ENCODE assay signal across 13 cellular contexts in the genomic region with DNA sequence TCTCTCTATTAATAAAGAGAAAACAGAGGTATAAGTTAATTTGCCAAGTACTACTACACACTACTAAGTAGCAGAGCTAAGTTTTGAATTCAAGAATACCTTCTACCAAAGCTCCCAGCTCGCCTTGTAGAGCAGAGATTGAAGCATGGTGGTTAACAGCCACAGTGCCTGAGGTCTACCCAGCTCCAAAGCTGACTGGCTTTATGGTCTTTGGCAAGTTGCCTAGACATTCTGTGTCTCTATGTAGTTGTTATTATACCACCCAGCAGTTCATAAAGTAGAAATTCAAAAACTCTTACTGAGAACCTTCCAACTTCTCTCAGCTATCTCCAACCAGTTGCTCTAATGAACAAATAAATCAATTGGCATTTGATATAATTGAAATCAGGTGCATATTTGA.
DNase-seq lines count a peak whose midpoint lies in the region; ATAC-seq, FAIRE-seq and TF ChIP-seq lines count a peak whose summit lies in the region.
"Had no signal": no experiment of that assay in that cellular context is flagged by ENCODE, and none has a peak within 500 bp of the region (broad histone marks: within the 10 kb centered on the region; RNA-seq: fewer than 3 reads in every experiment).

No MANE protein-coding gene starts in this region.

- CTCF ChIA-PET in activated CD4-positive, alpha-beta T cell treated with anti-CD3 and anti-CD28 coated beads, Interleukin-2, amount 10 ng/mL, durations not matched to agents 7 days and 5 days (lab: Charles Lee), result interaction anchor here (1.0 kb wide), 1 partner anchor 11 kb away, joined by 3 read pairs; no protein-coding TSS in a partner anchor

- H3K9me3 Mint-ChIP-seq in activated CD4-positive, alpha-beta T cell treated with anti-CD3 and anti-CD28 coated beads, Interleukin-2, amount 10 ng/mL, durations not matched to agents 7 days and 5 days, result no peaks in the 10 kb centered on the region
- H3K9me3 Mint-ChIP-seq in activated T-cell treated with anti-CD3 and anti-CD28 coated beads, Interleukin-2, amount 50 U/mL, for 4 hours, result no peaks in the 10 kb centered on the region
- H3K9me3 Mint-ChIP-seq: activated CD4-positive, alpha-beta T cell treated with anti-CD3 and anti-CD28 coated beads, Interleukin-2, amount 10 ng/mL, durations not matched to agents 24 days and 14 days; activated T-cell treated with anti-CD3 and anti-CD28 coated beads, Interleukin-2, amount 50 U/mL, for 72 hours had no signal

- POLR2A ChIA-PET in activated CD4-positive, alpha-beta T cell treated with anti-CD3 and anti-CD28 coated beads, Interleukin-2, amount 10 ng/mL, durations not matched to agents 7 days and 5 days (lab: Charles Lee), result no interaction called here

- intact Hi-C loops in left colon (cut with DNase I, micrococcal nuclease), result no loop called here

- in situ Hi-C loops in GM13977 (cut with MboI; ENCODE audit: low pct_unique_long_range_greater_than_20kb, low sequenced_read_pairs, unreplicated experiment), result no loop called here

- no peak overlapping the region for H3K27ac Mint-ChIP-seq in activated CD4-positive, alpha-beta T cell treated with anti-CD3 and anti-CD28 coated beads, Interleukin-2, amount 10 ng/mL, durations not matched to agents 7 days and 5 days
- H3K27ac Mint-ChIP-seq: activated CD4-positive, alpha-beta T cell treated with anti-CD3 and anti-CD28 coated beads, Interleukin-2, amount 10 ng/mL, durations not matched to agents 24 days and 14 days; activated T-cell treated with anti-CD3 and anti-CD28 coated beads, Interleukin-2, amount 50 U/mL, for 72 hours had no signal

- ATAC-seq in left colon, result peak; percentile 97
- no peak for ATAC-seq in activated T-cell treated with anti-CD3 and anti-CD28 coated beads, Interleukin-2, amount 50 U/mL, for 4 hours
- ATAC-seq: activated T-cell treated with anti-CD3 and anti-CD28 coated beads, Interleukin-2, amount 50 U/mL, for 72 hours had no signal

- peak; percentile 75 for FAIRE-seq in RCC 7860 (lab: Jason Lieb, UNC)

- DNase-seq in DMS153 treated with DMSO at 0.1 percent for 48 hours (lab: John Stamatoyannopoulos, UW; ENCODE audit: unreplicated experiment) (peak; percentile 70), HT1080 (ENCODE audit: low read depth) (peak; percentile 37), RCC 7860 (ENCODE audit: low spot score) (peak; percentile 53), left colon (peak; percentile 23 to 30), GM13977 (ENCODE audit: low spot score) (no peak)
- no peak for DNase-seq in activated CD4-positive, alpha-beta T cell treated with anti-CD3 and anti-CD28 coated beads, Interleukin-2, amount 10 ng/mL, durations not matched to agents 7 days and 5 days
- DNase-seq in activated T-cell treated with anti-CD3 and anti-CD28 coated beads, Interleukin-2, amount 50 U/mL, for 4 hours, result no peak
- DNase-seq: activated CD4-positive, alpha-beta T cell treated with anti-CD3 and anti-CD28 coated beads, Interleukin-2, amount 10 ng/mL, durations not matched to agents 24 days and 14 days; activated T-cell treated with anti-CD3 and anti-CD28 coated beads, Interleukin-2, amount 50 U/mL, for 72 hours; amniotic stem cell; dermis blood vessel endothelial cell; mammary epithelial cell; NCI-H1048 had no signal

- no peaks in the 10 kb centered on the region for H3K4me1 Mint-ChIP-seq in activated CD4-positive, alpha-beta T cell treated with anti-CD3 and anti-CD28 coated beads, Interleukin-2, amount 10 ng/mL, durations not matched to agents 7 days and 5 days
- no peaks in the 10 kb centered on the region for H3K4me1 Mint-ChIP-seq in activated T-cell treated with anti-CD3 and anti-CD28 coated beads, Interleukin-2, amount 50 U/mL, for 4 hours (ENCODE audit: low read depth)
- H3K4me1 Mint-ChIP-seq: activated CD4-positive, alpha-beta T cell treated with anti-CD3 and anti-CD28 coated beads, Interleukin-2, amount 10 ng/mL, durations not matched to agents 24 days and 14 days had no signal

- TF ChIP-seq CTCF in GM13977 (IDR thresholded peaks at IDR 0.05; ENCODE audit: extremely low read depth, insufficient read depth, missing control alignments), result no peak

- H3K36me3 Mint-ChIP-seq in activated CD4-positive, alpha-beta T cell treated with anti-CD3 and anti-CD28 coated beads, Interleukin-2, amount 10 ng/mL, durations not matched to agents 7 days and 5 days (ENCODE audit: low read depth), result no peaks in the 10 kb centered on the region
- no peaks in the 10 kb centered on the region for H3K36me3 Mint-ChIP-seq in activated T-cell treated with anti-CD3 and anti-CD28 coated beads, Interleukin-2, amount 50 U/mL, for 4 hours (ENCODE audit: insufficient read depth)

- no peak overlapping the region for H3K4me3 Mint-ChIP-seq in activated CD4-positive, alpha-beta T cell treated with anti-CD3 and anti-CD28 coated beads, Interleukin-2, amount 10 ng/mL, durations not matched to agents 7 days and 5 days
- no peak overlapping the region for H3K4me3 Mint-ChIP-seq in activated T-cell treated with anti-CD3 and anti-CD28 coated beads, Interleukin-2, amount 50 U/mL, for 4 hours
- H3K4me3 Mint-ChIP-seq: activated CD4-positive, alpha-beta T cell treated with anti-CD3 and anti-CD28 coated beads, Interleukin-2, amount 10 ng/mL, durations not matched to agents 24 days and 14 days; activated T-cell treated with anti-CD3 and anti-CD28 coated beads, Interleukin-2, amount 50 U/mL, for 72 hours had no signal

- H3K27me3 Mint-ChIP-seq in activated CD4-positive, alpha-beta T cell treated with anti-CD3 and anti-CD28 coated beads, Interleukin-2, amount 10 ng/mL, durations not matched to agents 7 days and 5 days, result peaks cover 23% of the 10 kb centered on the region
- H3K27me3 Mint-ChIP-seq in activated T-cell treated with anti-CD3 and anti-CD28 coated beads, Interleukin-2, amount 50 U/mL, for 4 hours (ENCODE audit: low read depth), result peaks cover under 1% of the 10 kb centered on the region

Comparison
In these comparisons a context has a peak if more than half of its experiments do, and no peak if none do; other contexts are left out.
1. DNase-seq: peak in DMS153 treated with DMSO at 0.1 percent for 48 hours (single experiment), HT1080 (single experiment), RCC 7860 (single experiment) and left colon (2 of 2); none in activated CD4-positive, alpha-beta T cell treated with anti-CD3 and anti-CD28 coated beads, Interleukin-2, amount 10 ng/mL, durations not matched to agents 7 days and 5 days (single experiment), GM13977 (single experiment) and activated T-cell treated with anti-CD3 and anti-CD28 coated beads, Interleukin-2, amount 50 U/mL, for 4 hours (single experiment).